Comparison of ENCODE assay signal across 8 cellular contexts in genomic region chr14:105420141-105420975, GRCh38. TPM values are rescaled to one million over a fixed set of nuclear protein-coding genes. Genes with fewer than 3 reads are reported as not detected.
A peak's percentile ranks its signal among the peaks of the same experiment; 100 is the strongest.
DNase-seq lines count a peak whose midpoint lies in the region; ATAC-seq, FAIRE-seq and TF ChIP-seq lines count a peak whose summit lies in the region.

No MANE protein-coding gene starts in this region.

- H3K27me3 Mint-ChIP-seq in CD4-positive, alpha-beta T cell = no peaks in the 10 kb centered on the region
- no peaks in the 10 kb centered on the region for H3K27me3 Mint-ChIP-seq in naive thymus-derived CD4-positive, alpha-beta T cell

- peak overlapping the region; percentile 79 for H3K9ac ChIP-seq in colonic mucosa (ENCODE audit: low read depth in 2 of 2, low read length in 2 of 2)

- CTCF ChIA-PET in CD4-positive, alpha-beta T cell (lab: Charles Lee) = interaction anchor here (3.4 kb wide), 1 partner anchor 70 kb away, joined by 8 read pairs; no protein-coding TSS in a partner anchor
- CTCF ChIA-PET in naive thymus-derived CD4-positive, alpha-beta T cell (lab: Charles Lee) = no interaction called here

- TF ChIP-seq CTCF in CD4-positive, alpha-beta T cell (IDR thresholded peaks at IDR 0.05) = no peak
- TF ChIP-seq CTCF in LNCaP clone FGC (IDR thresholded peaks at IDR 0.05; ENCODE audit: control insufficient read depth, extremely low read depth, insufficient read depth) = no peak
- TF ChIP-seq CTCF in colonic mucosa (IDR thresholded peaks at IDR 0.05) = no peak

- H3K36me3 Mint-ChIP-seq in CD4-positive, alpha-beta T cell (ENCODE audit: low read depth) = peaks cover 5% of the 10 kb centered on the region
- H3K36me3 Mint-ChIP-seq in naive thymus-derived CD4-positive, alpha-beta T cell = peaks cover 0 to 3% (median 0%) of the 10 kb centered on the region in 5 donors

- peak overlapping the region; percentile 75 for H3K27ac Mint-ChIP-seq in CD4-positive, alpha-beta T cell
- peak overlapping the region; percentile 59 to 94 (median 80) for H3K27ac Mint-ChIP-seq in naive thymus-derived CD4-positive, alpha-beta T cell

- peaks cover 16% of the 10 kb centered on the region for H3K4me1 ChIP-seq in colonic mucosa
- peaks cover 17 to 20% of the 10 kb centered on the region in 2 donors for H3K4me1 ChIP-seq in naive thymus-derived CD4-positive, alpha-beta T cell (ENCODE audit: control insufficient read depth in 2 of 2, insufficient read depth in 2 of 2, low read length in 2 of 2)

- no peaks in the 10 kb centered on the region for H3K9me3 ChIP-seq in CD4-positive, alpha-beta T cell (ENCODE audit: control insufficient read depth, low read length)
- H3K9me3 ChIP-seq in colonic mucosa = no peaks in the 10 kb centered on the region
- H3K9me3 ChIP-seq in naive thymus-derived CD4-positive, alpha-beta T cell (ENCODE audit: control insufficient read depth in 2 of 3, low read length in 3 of 3) = no peaks in the 10 kb centered on the region

- no peak for TF ChIP-seq POLR2A in H54 (IDR thresholded peaks at IDR 0.05; ENCODE audit: low read depth, low read length)

- intact Hi-C loops in CD4-positive, alpha-beta T cell (cut with DNase I, micrococcal nuclease) = loop anchor here in 1 of 2 experiments (10.0 kb wide), 1 partner anchor 46 kb away; no protein-coding TSS in a partner anchor
- intact Hi-C loops in colonic mucosa (cut with DNase I) = no loop called here
- intact Hi-C loops in naive thymus-derived CD4-positive, alpha-beta T cell (cut with micrococcal nuclease) = no loop called here

- no peaks in the 10 kb centered on the region for H3K9me3 Mint-ChIP-seq in CD4-positive, alpha-beta T cell
- H3K9me3 Mint-ChIP-seq in naive thymus-derived CD4-positive, alpha-beta T cell = no peaks in the 10 kb centered on the region

- H3K4me1 Mint-ChIP-seq in CD4-positive, alpha-beta T cell (ENCODE audit: low read depth) = peaks cover 37% of the 10 kb centered on the region
- H3K4me1 Mint-ChIP-seq in naive thymus-derived CD4-positive, alpha-beta T cell = peaks cover 15 to 43% (median 27%) of the 10 kb centered on the region in 7 donors

- peak overlapping the region; percentile 93 for H3K4me3 Mint-ChIP-seq in CD4-positive, alpha-beta T cell
- peak overlapping the region; percentile 69 to 93 (median 85) for H3K4me3 Mint-ChIP-seq in naive thymus-derived CD4-positive, alpha-beta T cell

- FAIRE-seq in H54 (lab: Jason Lieb, UNC) = no peak

- H3K4me3 ChIP-seq in LNCaP clone FGC (ENCODE audit: low read depth, low read length) = peak overlapping the region; percentile 93
- H3K4me3 ChIP-seq in colonic mucosa = peak overlapping the region; percentile 71
- H3K4me3 ChIP-seq in naive thymus-derived CD4-positive, alpha-beta T cell (ENCODE audit: low read length) = peak overlapping the region; percentile 62

- no peak for DNase-seq in CD4-positive, alpha-beta T cell
- DNase-seq in LNCaP clone FGC (ENCODE audit: low read depth) (no peak), colonic mucosa (no peak), H54 (ENCODE audit: insufficient read length, low spot score) (no peak), LoVo (ENCODE audit: low spot score) (no peak)
- DNase-seq in naive thymus-derived CD4-positive, alpha-beta T cell = no peak

- POLR2A ChIA-PET in CD4-positive, alpha-beta T cell (lab: Charles Lee) = interaction anchor here (1.4 kb wide), 1 partner anchor 119 kb away, joined by 3 read pairs; the partner anchor contains the start of gene BRF1
- POLR2A ChIA-PET in naive thymus-derived CD4-positive, alpha-beta T cell (lab: Charles Lee) = interaction anchor here (1.3 kb wide), 1 partner anchor 71 kb away, joined by 3 read pairs; no protein-coding TSS in a partner anchor

- H3K27ac ChIP-seq in CD4-positive, alpha-beta T cell (ENCODE audit: low read depth, low read length) = peak overlapping the region; percentile 22
- H3K27ac ChIP-seq in colonic mucosa = no peak overlapping the region
- H3K27ac ChIP-seq in naive thymus-derived CD4-positive, alpha-beta T cell (ENCODE audit: low read depth, low read length) = peak overlapping the region; percentile 71

- no peaks in the 10 kb centered on the region for H3K27me3 ChIP-seq in CD4-positive, alpha-beta T cell (ENCODE audit: control insufficient read depth, insufficient read depth, low read length)
- H3K27me3 ChIP-seq in colonic mucosa = no peaks in the 10 kb centered on the region
- H3K27me3 ChIP-seq in naive thymus-derived CD4-positive, alpha-beta T cell (ENCODE audit: control insufficient read depth in 2 of 2, insufficient read depth in 2 of 2, low read length in 2 of 2) = no peaks in the 10 kb centered on the region

- peak; percentile 14 for ATAC-seq in CD4-positive, alpha-beta T cell (ENCODE audit: poor library complexity)
- no peak for ATAC-seq in naive thymus-derived CD4-positive, alpha-beta T cell
- ATAC-seq in HG02973 (IDR thresholded peaks at IDR 0.05; ENCODE audit: unreplicated experiment) (no peak), GM19395 (IDR thresholded peaks at IDR 0.05; ENCODE audit: unreplicated experiment) (no peak)

- H3K36me3 ChIP-seq in colonic mucosa = no peaks in the 10 kb centered on the region
- H3K36me3 ChIP-seq in naive thymus-derived CD4-positive, alpha-beta T cell (ENCODE audit: control insufficient read depth in 2 of 3, insufficient read depth in 3 of 3, low read length in 3 of 3) = peaks cover 0 to 4% (median 0%) of the 10 kb centered on the region in 3 experiments

RNA-seq across cellular contexts. Expression of gene MTA1, which starts 0.7 kb away (rescaled TPM):
- 100 to 1,000 TPM; 107 to 113 TPM for total RNA-seq in CD4-positive, alpha-beta T cell
- total RNA-seq in colonic mucosa = 10 to 100 TPM; 47.0 to 90.2 TPM
- total RNA-seq in naive thymus-derived CD4-positive, alpha-beta T cell = 100 to 1,000 TPM; 117 to 132 (median 125) TPM
- polyA plus RNA-seq in naive thymus-derived CD4-positive, alpha-beta T cell = 1 to 10 TPM; 2.8 to 5.2 TPM

RNA-seq across cellular contexts. Expression of gene TEX22, which starts 22.0 kb away (rescaled TPM):
- 1 to 10 TPM; 1.3 to 2.8 TPM for total RNA-seq in CD4-positive, alpha-beta T cell
- total RNA-seq in colonic mucosa = 1 to 10 TPM; 1.4 to 2.4 TPM
- 10 to 100 TPM in 1 of 5 experiments, 1 to 10 TPM in 4; 1.4 to 10.5 (median 6.5) TPM for total RNA-seq in naive thymus-derived CD4-positive, alpha-beta T cell
- under 1 TPM; 0.21 to 0.25 TPM for polyA plus RNA-seq in naive thymus-derived CD4-positive, alpha-beta T cell

RNA-seq across cellular contexts. Expression of gene CRIP2, which starts 54.3 kb away (rescaled TPM):
- total RNA-seq in CD4-positive, alpha-beta T cell = 10 to 100 TPM; 62.5 to 68.3 TPM
- 10 to 100 TPM; 11.3 to 20.3 TPM for total RNA-seq in colonic mucosa
- 10 to 100 TPM in 2 of 5 experiments, 1 to 10 TPM in 2, under 1 TPM in 1; 0.65 to 55.4 (median 6.6) TPM for total RNA-seq in naive thymus-derived CD4-positive, alpha-beta T cell
- polyA plus RNA-seq in naive thymus-derived CD4-positive, alpha-beta T cell = 100 to 1,000 TPM in 1 of 2 donors, 10 to 100 TPM in 1; 69.1 to 180 TPM
